16 cellular contexts compared by ENCODE assay signal in genomic region chr14:105538481-105539049, GRCh38. TPM values are rescaled to one million over a fixed set of nuclear protein-coding genes. Genes with fewer than 3 reads are reported as not detected.
DNase-seq lines count a peak whose midpoint lies in the region; ATAC-seq and TF ChIP-seq lines count a peak whose summit lies in the region.
"Had no signal": no experiment of that assay in that cellular context is flagged by ENCODE, and none has a peak within 500 bp of the region (broad histone marks: within the 10 kb centered on the region; RNA-seq: fewer than 3 reads in every experiment).

No MANE protein-coding gene starts in this region.

- BruUV-seq in Panc1 (replicated peaks; lab: Mats Ljungman, UMichigan) = no TSS peak

- H3K9me3 ChIP-seq in right cardiac atrium (ENCODE audit: control insufficient read depth, low read length) (peaks cover 1% of the 10 kb centered on the region), Panc1 (ENCODE audit: control insufficient read depth, insufficient read depth, low read depth, low read length) (no peaks in the 10 kb centered on the region; the same call in 1 of the 2 replicates), upper lobe of right lung (peaks cover 4% of the 10 kb centered on the region)

- TF ChIP-seq CTCF in Panc1 (IDR thresholded peaks at IDR 0.05) = no peak
- TF ChIP-seq CTCF in upper lobe of right lung (IDR thresholded peaks at IDR 0.05) = no peak

- no peak for DNase-seq in right cardiac atrium
- no peak for DNase-seq in cardiac septum (ENCODE audit: low spot score)
- DNase-seq in Panc1 (ENCODE audit: low read depth, low spot score) = no peak
- peak; percentile 53 for DNase-seq in upper lobe of right lung
- no peak for DNase-seq in NCI-H774 (lab: John Stamatoyannopoulos, UW)
- DNase-seq in OCI-M1 (lab: John Stamatoyannopoulos, UW) = no peak
- DNase-seq: AML-193, GF-D8, NCI-H1105, NCI-H2029, NCI-H226, SHP77 treated with DMSO at 0.1 percent for 48 hours had no signal

- H3K27ac ChIP-seq in right cardiac atrium (ENCODE audit: low read length) (no peak overlapping the region), Panc1 (ENCODE audit: low read length) (no peak overlapping the region), upper lobe of right lung (no peak overlapping the region)
- H3K27ac ChIP-seq: SK-N-MC had no signal

- CTCF ChIA-PET in Panc1 (lab: Charles Lee) = no interaction called here

- in situ Hi-C loops in Panc1 (cut with HindIII; ENCODE audit: low pct_unique_long_range_greater_than_20kb, low sequenced_read_pairs) = no loop called here

- no peaks in the 10 kb centered on the region for H3K36me3 ChIP-seq in Panc1 (ENCODE audit: control insufficient read depth, insufficient read depth, low read length)
- H3K36me3 ChIP-seq in upper lobe of right lung = no peaks in the 10 kb centered on the region

- H3K27me3 ChIP-seq in right cardiac atrium (ENCODE audit: control insufficient read depth, insufficient read depth) = no peaks in the 10 kb centered on the region
- H3K27me3 ChIP-seq in Panc1 (ENCODE audit: control insufficient read depth, insufficient read depth, low read length) = no peaks in the 10 kb centered on the region
- peaks cover 20% of the 10 kb centered on the region for H3K27me3 ChIP-seq in upper lobe of right lung

- intact Hi-C loops in right cardiac atrium (cut with DNase I) = loop anchor here in 1 of 4 donors (10.0 kb wide), 1 partner anchor 334 kb away; no protein-coding TSS in a partner anchor
- intact Hi-C loops in cardiac septum (cut with DNase I) = no loop called here
- intact Hi-C loops in Panc1 (cut with micrococcal nuclease; ENCODE audit: unreplicated experiment) = no loop called here
- intact Hi-C loops in upper lobe of right lung (cut with DNase I) = no loop called here

- POLR2A ChIA-PET in Panc1 (lab: Charles Lee) = no interaction called here

- WGBS in right cardiac atrium = 82% methylated on average over 23 of the region's 23 CpGs

- ATAC-seq in right cardiac atrium (peak; percentile 7 to 15), Panc1 (0 out of 2 replicates have a peak, but pooled peaks have one; percentile 13), esophagus mucosa (peak; percentile 8), upper lobe of right lung (no peak), HG03571 (IDR thresholded peaks at IDR 0.05; ENCODE audit: unreplicated experiment) (no peak)

- H3K4me3 ChIP-seq in right cardiac atrium (ENCODE audit: low read length) = no peak overlapping the region
- H3K4me3 ChIP-seq in Panc1 (ENCODE audit: low read depth in 2 of 2, low read length in 2 of 2) = no peak overlapping the region
- H3K4me3 ChIP-seq in upper lobe of right lung = no peak overlapping the region
- H3K4me3 ChIP-seq: SK-N-MC had no signal

- H3K4me1 ChIP-seq in right cardiac atrium (ENCODE audit: control insufficient read depth, insufficient read depth, low read length) (no peaks in the 10 kb centered on the region), Panc1 (ENCODE audit: control insufficient read depth, insufficient read depth, low read length) (no peaks in the 10 kb centered on the region), upper lobe of right lung (no peaks in the 10 kb centered on the region)

RNA-seq across cellular contexts. Expression of gene TMEM121, which starts 12.2 kb away (rescaled TPM):
- total RNA-seq in right cardiac atrium (1 to 10 TPM; 2.8 to 4.4 (median 3.6) TPM), cardiac septum (1.3 TPM), Panc1 (2021; ENCODE audit: unreplicated experiment) (4.6 TPM), esophagus mucosa (0.48 TPM), upper lobe of right lung (1.5 TPM)
- polyA plus RNA-seq in right cardiac atrium = 2.3 TPM
- 8.4 TPM for polyA plus RNA-seq in Panc1 (2012; ENCODE audit: insufficient read length)

RNA-seq across cellular contexts. Expression of gene TEDC1, which starts 47.5 kb away (rescaled TPM):
- 1 to 10 TPM; 5.2 to 6.9 (median 5.8) TPM for total RNA-seq in right cardiac atrium
- 6.5 TPM for polyA plus RNA-seq in right cardiac atrium
- 3.8 TPM for total RNA-seq in cardiac septum
- total RNA-seq in Panc1 (2021; ENCODE audit: unreplicated experiment) = 47.8 TPM
- 42.5 TPM for polyA plus RNA-seq in Panc1 (2012; ENCODE audit: insufficient read length)
- total RNA-seq in esophagus mucosa = 8.9 TPM
- total RNA-seq in upper lobe of right lung = 7.9 TPM

RNA-seq across cellular contexts. Expression of gene CRIP1, which starts 51.9 kb away (rescaled TPM):
- total RNA-seq in right cardiac atrium (100 to 1,000 TPM; 161 to 218 (median 192) TPM), cardiac septum (68.2 TPM), Panc1 (2021; ENCODE audit: unreplicated experiment) (1,056 TPM), esophagus mucosa (42.6 TPM), upper lobe of right lung (96.2 TPM)
- polyA plus RNA-seq in right cardiac atrium = 243 TPM
- polyA plus RNA-seq in Panc1 (2012; ENCODE audit: insufficient read length) = 2,110 TPM
- total RNA-seq: H4 had no signal

Comparison
In these comparisons a context has a peak if more than half of its experiments do, and no peak if none do; other contexts are left out.
1. ATAC-seq: peak in right cardiac atrium (2 of 2), Panc1 (single experiment) and esophagus mucosa (single experiment); none in upper lobe of right lung (single experiment) and HG03571 (single experiment).